20 cellular contexts compared by ENCODE assay signal in the genomic region with DNA sequence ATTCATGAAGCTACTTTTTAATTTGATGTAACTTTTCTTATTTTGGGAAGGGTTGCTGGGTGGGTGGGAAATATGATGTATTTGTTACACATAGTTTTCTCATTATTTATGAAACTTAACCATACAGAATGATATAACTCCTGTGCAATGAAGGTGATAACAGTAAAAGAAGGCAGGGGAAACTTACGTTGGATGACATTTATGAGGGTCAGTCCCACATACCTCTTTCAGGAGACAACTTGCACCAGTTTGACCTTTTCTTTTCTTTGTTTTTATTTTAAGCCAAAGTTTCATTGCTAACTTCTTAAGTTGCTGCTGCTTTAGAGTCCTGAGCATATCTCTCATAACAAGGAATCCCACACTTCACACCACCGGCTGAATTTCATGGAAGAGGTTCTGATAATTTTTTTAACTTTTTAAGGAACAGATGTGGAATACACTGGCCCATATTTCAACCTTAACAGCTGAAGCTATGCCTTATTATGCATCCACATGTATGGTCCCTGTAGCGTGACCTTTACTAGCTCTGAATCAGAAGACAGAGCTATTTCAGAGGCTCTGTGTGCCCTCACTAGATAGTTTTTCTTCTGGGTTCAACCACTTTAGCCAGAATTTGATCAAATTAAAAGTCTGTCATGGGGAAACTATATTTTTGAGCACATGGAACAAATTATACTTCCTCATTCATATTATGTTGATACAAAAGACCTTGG. TPM values are rescaled to one million over a fixed set of nuclear protein-coding genes. Genes with fewer than 3 reads are reported as not detected.
DNase-seq lines count a peak whose midpoint lies in the region; ATAC-seq and TF ChIP-seq lines count a peak whose summit lies in the region.
"Had no signal": no experiment of that assay in that cellular context is flagged by ENCODE, and none has a peak within 500 bp of the region (broad histone marks: within the 10 kb centered on the region; RNA-seq: fewer than 3 reads in every experiment).

No MANE protein-coding gene starts in this region.

- TF ChIP-seq CTCF in MCF 10A (IDR thresholded peaks at IDR 0.05; ENCODE audit: unreplicated experiment) (no peak), breast epithelium (IDR thresholded peaks at IDR 0.05) (no peak), OCI-LY7 (conservative IDR thresholded peaks at IDR 0.05; ENCODE audit: low read length) (no peak), mammary epithelial cell (conservative IDR thresholded peaks at IDR 0.05 in 1 of 2, IDR thresholded peaks at IDR 0.05 in 1 of 2; ENCODE audit: extremely low read depth in 1 of 2, insufficient read depth in 1 of 2, low read depth in 1 of 2, low read length in 2 of 2) (no peak)

- peaks cover 22% of the 10 kb centered on the region for H3K36me3 Mint-ChIP-seq in MCF 10A (ENCODE audit: insufficient read depth, unreplicated experiment)
- H3K36me3 Mint-ChIP-seq in stimulated activated naive B cell treated with anti-CD40 and anti-IgM and Interleukin-4, amounts not matched to agents 10 μg/mL and 1 μg/mL and 100 μg/mL, for 72 hours = peaks cover 13 to 23% of the 10 kb centered on the region in 2 donors

- H3K4me1 Mint-ChIP-seq in MCF 10A (ENCODE audit: insufficient read depth, unreplicated experiment) = peaks cover 14% of the 10 kb centered on the region
- peaks cover 28 to 36% of the 10 kb centered on the region in 2 donors for H3K4me1 Mint-ChIP-seq in stimulated activated naive B cell treated with anti-CD40 and anti-IgM and Interleukin-4, amounts not matched to agents 10 μg/mL and 1 μg/mL and 100 μg/mL, for 72 hours
- H3K4me1 Mint-ChIP-seq: CD4-positive, alpha-beta memory T cell had no signal

- CTCF ChIA-PET in MCF 10A (lab: Yijun Ruan, JAX) = interaction anchor here (0.6 to 8.3 kb wide), 8 partner anchors 11 to 545 kb away, joined by 3 to 124 read pairs (median 4); no protein-coding TSS in a partner anchor
- CTCF ChIA-PET in OCI-LY7 (lab: Charles Lee; ENCODE audit: unreplicated experiment) = interaction anchor here (0.6 kb wide), 1 partner anchor 10 kb away, joined by 3 read pairs; no protein-coding TSS in a partner anchor
- CTCF ChIA-PET in mammary epithelial cell (lab: Charles Lee; ENCODE audit: low non-redundant PET) = no interaction called here

- H3K4me2 ChIP-seq in OCI-LY7 (ENCODE audit: low read length) (no peak overlapping the region), mammary epithelial cell (ENCODE audit: insufficient read depth, low read depth, low read length) (no peak overlapping the region)
- H3K4me2 ChIP-seq: A549 had no signal

- H2AFZ ChIP-seq in OCI-LY7 (ENCODE audit: low read length) (no peak overlapping the region), mammary epithelial cell (ENCODE audit: low read depth, low read length) (no peak overlapping the region)
- H2AFZ ChIP-seq: GM23248 had no signal

- H3K4me3 ChIP-seq in breast epithelium (no peak overlapping the region), OCI-LY7 (ENCODE audit: low read depth, low read length, poor library complexity, severe bottlenecking) (no peak overlapping the region), mammary epithelial cell (replicated peaks in 1 of 3; ENCODE audit: insufficient read depth in 1 of 3, low read depth in 2 of 3, low read length in 3 of 3) (no peak overlapping the region), SJCRH30 (no peak overlapping the region)
- H3K4me3 ChIP-seq: A549, GM23248 had no signal

- no peaks in the 10 kb centered on the region for H4K20me1 ChIP-seq in OCI-LY7 (ENCODE audit: insufficient read depth, low read length)
- no peaks in the 10 kb centered on the region for H4K20me1 ChIP-seq in mammary epithelial cell (ENCODE audit: insufficient read depth, low read length)

- intact Hi-C loops in MCF 10A (cut with micrococcal nuclease) = loop anchor here (5.0 kb wide), 2 partner anchors 138 to 153 kb away; a partner anchor contains a TSS
- intact Hi-C loops in breast epithelium (cut with DNase I; ENCODE audit: low total_unique reads) = no loop called here
- intact Hi-C loops in OCI-LY7 (cut with micrococcal nuclease; ENCODE audit: unreplicated experiment) = loop anchor here (5.0 kb wide), 2 partner anchors 198 to 538 kb away; no protein-coding TSS in a partner anchor
- intact Hi-C loops in mammary epithelial cell (cut with micrococcal nuclease) = loop anchor here (5.0 to 10.0 kb wide), 2 partner anchors 148 to 540 kb away; a partner anchor contains a TSS

- dilution Hi-C loops in mammary epithelial cell (cut with HindIII; ENCODE audit: low sequenced_read_pairs) = loop anchor here (5.0 kb wide), 1 partner anchor 283 kb away; no protein-coding TSS in a partner anchor

- POLR2A ChIA-PET in MCF 10A (lab: Yijun Ruan, JAX) (interaction anchor here (0.9 to 1.7 kb wide), 5 partner anchors 130 to 257 kb away, joined by 3 to 4 read pairs (median 3); a partner anchor contains a TSS), OCI-LY7 (lab: Charles Lee) (interaction anchor here (0.5 to 1.0 kb wide), 4 partner anchors 10 to 264 kb away, joined by 3 to 6 read pairs (median 3); no protein-coding TSS in a partner anchor)

- no peaks in the 10 kb centered on the region for H3K9me3 Mint-ChIP-seq in MCF 10A (ENCODE audit: unreplicated experiment)
- H3K9me3 Mint-ChIP-seq in stimulated activated naive B cell treated with anti-CD40 and anti-IgM and Interleukin-4, amounts not matched to agents 10 μg/mL and 1 μg/mL and 100 μg/mL, for 72 hours = peaks cover 0 to 1% of the 10 kb centered on the region in 2 donors
- H3K9me3 Mint-ChIP-seq: CD4-positive, alpha-beta memory T cell had no signal

- no peaks in the 10 kb centered on the region for H3K27me3 Mint-ChIP-seq in MCF 10A (ENCODE audit: insufficient read depth, unreplicated experiment)
- no peaks in the 10 kb centered on the region for H3K27me3 Mint-ChIP-seq in stimulated activated naive B cell treated with anti-CD40 and anti-IgM and Interleukin-4, amounts not matched to agents 10 μg/mL and 1 μg/mL and 100 μg/mL, for 72 hours
- H3K27me3 Mint-ChIP-seq: CD4-positive, alpha-beta memory T cell had no signal

- H3K27ac ChIP-seq in breast epithelium = no peak overlapping the region
- H3K27ac ChIP-seq in OCI-LY7 (ENCODE audit: low read depth, low read length, poor library complexity, severe bottlenecking) = no peak overlapping the region
- no peak overlapping the region for H3K27ac ChIP-seq in mammary epithelial cell (ENCODE audit: insufficient read depth, low read depth, low read length)
- H3K27ac ChIP-seq in SJCRH30 = no peak overlapping the region
- H3K27ac ChIP-seq: A549, GM23248 had no signal

- DNase-seq in MCF 10A (ENCODE audit: unreplicated experiment) (no peak), breast epithelium (ENCODE audit: low spot score in 2 of 2) (no peak), OCI-LY7 (ENCODE audit: low spot score) (no peak), mammary epithelial cell (no peak), dedifferentiated amniotic fluid mesenchymal stem cell (ENCODE audit: extremely low spot score) (no peak), SJCRH30 (no peak)
- no peak for DNase-seq in stimulated activated naive B cell treated with anti-CD40 and anti-IgM and Interleukin-4, amounts not matched to agents 10 μg/mL and 1 μg/mL and 100 μg/mL, for 72 hours
- no peak for DNase-seq in stimulated activated CD4-positive, alpha-beta T cell treated with anti-CD3 and anti-CD28 coated beads, Interleukin-2, amount 100 ng/mL, for 48 hours
- DNase-seq: 8988T; ACHN; C1 segment of cervical spinal cord; Calu3; CD4-positive, alpha-beta memory T cell; COR-L47; DMS53; DMS79 treated with DMSO at 0.1 percent for 48 hours; GM23248; H7; HCEC 1CT had no signal

- in situ Hi-C loops in mammary epithelial cell (cut with MboI; ENCODE audit: low sequenced_read_pairs in 2 of 2) = loop anchor here (5.0 kb wide), 2 partner anchors 278 to 283 kb away; no protein-coding TSS in a partner anchor

- H3K27me3 ChIP-seq in breast epithelium (no peaks in the 10 kb centered on the region), mammary epithelial cell (ENCODE audit: insufficient read depth, low read length) (no peaks in the 10 kb centered on the region), SJCRH30 (no peaks in the 10 kb centered on the region)

- peak; percentile 81 to 91 for ATAC-seq in stimulated activated naive B cell treated with anti-CD40 and anti-IgM and Interleukin-4, amounts not matched to agents 10 μg/mL and 1 μg/mL and 100 μg/mL, for 72 hours (replicated peaks)
- ATAC-seq: A549 had no signal

- BruUV-seq in MCF 10A (replicated peaks; lab: Mats Ljungman, UMichigan) (TSS peak; percentile 20), OCI-LY7 (replicated peaks; lab: Mats Ljungman, UMichigan) (TSS peak; percentile 38), mammary epithelial cell (replicated peaks; lab: Mats Ljungman, UMichigan) (TSS peak; percentile 28)

- H3K4me3 Mint-ChIP-seq in MCF 10A (ENCODE audit: unreplicated experiment) = no peak overlapping the region
- peak overlapping the region; percentile 72 to 74 for H3K4me3 Mint-ChIP-seq in stimulated activated naive B cell treated with anti-CD40 and anti-IgM and Interleukin-4, amounts not matched to agents 10 μg/mL and 1 μg/mL and 100 μg/mL, for 72 hours
- H3K4me3 Mint-ChIP-seq: CD4-positive, alpha-beta memory T cell had no signal

- no peak overlapping the region for H3K9ac ChIP-seq in mammary epithelial cell (ENCODE audit: insufficient read depth, low read length)
- H3K9ac ChIP-seq: GM23248 had no signal

- no peaks in the 10 kb centered on the region for H3K79me2 ChIP-seq in OCI-LY7 (ENCODE audit: insufficient read depth, low read depth, low read length)
- H3K79me2 ChIP-seq in mammary epithelial cell (ENCODE audit: insufficient read depth, low read length) = no peaks in the 10 kb centered on the region

- no peak overlapping the region for H3K27ac Mint-ChIP-seq in MCF 10A (ENCODE audit: low read depth, unreplicated experiment)
- H3K27ac Mint-ChIP-seq in stimulated activated naive B cell treated with anti-CD40 and anti-IgM and Interleukin-4, amounts not matched to agents 10 μg/mL and 1 μg/mL and 100 μg/mL, for 72 hours = peak overlapping the region; percentile 62
- H3K27ac Mint-ChIP-seq: CD4-positive, alpha-beta memory T cell had no signal

- 100% methylated on average over 3 of the region's 3 CpGs for WGBS in mammary epithelial cell (ENCODE audit: low coverage, missing lambda C conversion rate)

- H3K36me3 ChIP-seq in breast epithelium = no peaks in the 10 kb centered on the region
- no peaks in the 10 kb centered on the region for H3K36me3 ChIP-seq in OCI-LY7 (ENCODE audit: insufficient read depth, low read length)
- H3K36me3 ChIP-seq in mammary epithelial cell (ENCODE audit: insufficient read depth, low read length) = peaks cover 12% of the 10 kb centered on the region
- H3K36me3 ChIP-seq in SJCRH30 = no peaks in the 10 kb centered on the region

- H3K4me1 ChIP-seq in breast epithelium (no peaks in the 10 kb centered on the region), OCI-LY7 (ENCODE audit: insufficient read depth, low read length, poor library complexity, severe bottlenecking) (peaks cover 9% of the 10 kb centered on the region), mammary epithelial cell (ENCODE audit: insufficient read depth, low read length) (no peaks in the 10 kb centered on the region), SJCRH30 (peaks cover 7% of the 10 kb centered on the region; the same call in 1 of the 2 replicates)

- H3K9me2 ChIP-seq in OCI-LY7 (ENCODE audit: insufficient read depth, low read length) = no peaks in the 10 kb centered on the region

- no peak for TF ChIP-seq POLR2A in breast epithelium (IDR thresholded peaks at IDR 0.05)

- H3K9me3 ChIP-seq in breast epithelium (no peaks in the 10 kb centered on the region), OCI-LY7 (ENCODE audit: low read length) (no peaks in the 10 kb centered on the region), mammary epithelial cell (replicated peaks; ENCODE audit: insufficient read depth, low read length) (no peaks in the 10 kb centered on the region), SJCRH30 (replicated peaks) (no peaks in the 10 kb centered on the region)
- H3K9me3 ChIP-seq: A549 had no signal

RNA-seq across cellular contexts. Expression of a gene that starts 28.0 kb away (rescaled TPM):
- total RNA-seq in MCF 10A (2022) (0.66 and 1.1 TPM in 2 replicates), breast epithelium (1 to 10 TPM; 2.3 to 9.1 (median 4.3) TPM), OCI-LY7 (2022) (0.80 TPM in 1 of 2 replicates, not detected in the other), mammary epithelial cell (1 to 10 TPM in 1 of 2 donors, under 1 TPM in 1; 0.26 to 3.7 TPM)
- total RNA-seq in OCI-LY7 (2014; rRNA removed; shearing (Covaris generic)) = 0.06 and 0.08 TPM in 2 replicates
- polyA plus RNA-seq in mammary epithelial cell = 0.03 TPM
- polyA minus RNA-seq in mammary epithelial cell = not detected
- total RNA-seq in SJCRH30 (2014; rRNA removed; shearing (Covaris generic)) = 59.9 and 63.1 TPM in 2 replicates
- polyA plus RNA-seq: CD4-positive, alpha-beta memory T cell had no signal
